In the genomic region with DNA sequence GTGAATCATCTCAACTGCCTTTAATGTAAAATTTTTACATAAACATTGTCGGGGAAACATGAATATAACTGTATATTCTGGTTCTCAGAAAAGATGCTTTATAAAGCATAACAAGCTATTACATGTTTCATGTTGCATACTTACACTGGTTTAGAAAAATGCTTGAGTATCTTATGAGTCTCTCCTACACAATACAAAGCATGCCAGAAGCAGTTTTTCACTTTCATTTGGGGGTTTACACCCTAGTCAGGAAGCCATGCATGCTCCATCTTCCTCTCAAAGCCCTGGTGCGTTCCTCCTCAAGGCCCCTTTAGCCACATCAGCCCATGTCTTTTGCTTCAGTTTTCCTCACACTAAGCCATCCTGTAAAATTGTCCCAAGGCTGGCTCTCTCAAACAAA, we compare ENCODE assay signal across 1 cellular context.
TF ChIP-seq lines count a peak whose summit lies in the region.

No MANE protein-coding gene starts in this region.

TF ChIP-seq in GM23338, 12 proteins besides CTCF, POLR2A, EP300 and RAD21 (continued from another document):
- TF ChIP-seq, protein P1, sequence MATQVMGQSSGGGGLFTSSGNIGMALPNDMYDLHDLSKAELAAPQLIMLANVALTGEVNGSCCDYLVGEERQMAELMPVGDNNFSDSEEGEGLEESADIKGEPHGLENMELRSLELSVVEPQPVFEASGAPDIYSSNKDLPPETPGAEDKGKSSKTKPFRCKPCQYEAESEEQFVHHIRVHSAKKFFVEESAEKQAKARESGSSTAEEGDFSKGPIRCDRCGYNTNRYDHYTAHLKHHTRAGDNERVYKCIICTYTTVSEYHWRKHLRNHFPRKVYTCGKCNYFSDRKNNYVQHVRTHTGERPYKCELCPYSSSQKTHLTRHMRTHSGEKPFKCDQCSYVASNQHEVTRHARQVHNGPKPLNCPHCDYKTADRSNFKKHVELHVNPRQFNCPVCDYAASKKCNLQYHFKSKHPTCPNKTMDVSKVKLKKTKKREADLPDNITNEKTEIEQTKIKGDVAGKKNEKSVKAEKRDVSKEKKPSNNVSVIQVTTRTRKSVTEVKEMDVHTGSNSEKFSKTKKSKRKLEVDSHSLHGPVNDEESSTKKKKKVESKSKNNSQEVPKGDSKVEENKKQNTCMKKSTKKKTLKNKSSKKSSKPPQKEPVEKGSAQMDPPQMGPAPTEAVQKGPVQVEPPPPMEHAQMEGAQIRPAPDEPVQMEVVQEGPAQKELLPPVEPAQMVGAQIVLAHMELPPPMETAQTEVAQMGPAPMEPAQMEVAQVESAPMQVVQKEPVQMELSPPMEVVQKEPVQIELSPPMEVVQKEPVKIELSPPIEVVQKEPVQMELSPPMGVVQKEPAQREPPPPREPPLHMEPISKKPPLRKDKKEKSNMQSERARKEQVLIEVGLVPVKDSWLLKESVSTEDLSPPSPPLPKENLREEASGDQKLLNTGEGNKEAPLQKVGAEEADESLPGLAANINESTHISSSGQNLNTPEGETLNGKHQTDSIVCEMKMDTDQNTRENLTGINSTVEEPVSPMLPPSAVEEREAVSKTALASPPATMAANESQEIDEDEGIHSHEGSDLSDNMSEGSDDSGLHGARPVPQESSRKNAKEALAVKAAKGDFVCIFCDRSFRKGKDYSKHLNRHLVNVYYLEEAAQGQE (IDR thresholded peaks at IDR 0.05; ENCODE audit: unreplicated experiment): no peak
- TF ChIP-seq POLR2AphosphoS5 (IDR thresholded peaks at IDR 0.05; ENCODE audit: low read depth): no peak
